In the genomic region with DNA sequence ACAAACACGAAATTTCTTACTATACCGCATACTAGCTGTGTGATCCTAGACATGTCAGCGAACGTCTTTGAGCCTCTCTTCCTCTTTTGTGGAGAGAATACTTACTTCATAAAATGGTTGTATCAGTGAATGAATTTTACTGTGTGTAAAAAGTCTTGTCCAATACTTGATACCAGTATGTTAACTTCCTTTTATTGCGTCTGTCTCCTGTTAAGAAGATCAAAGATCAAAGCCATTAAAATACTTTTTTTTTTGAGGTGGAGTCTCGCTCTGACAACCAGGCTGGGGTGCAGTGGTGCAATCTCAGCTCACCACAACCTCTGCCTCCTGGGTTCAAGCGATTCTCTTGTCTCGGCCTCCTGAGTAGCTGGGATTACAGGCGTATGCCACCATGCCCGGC, we compare ENCODE assay signal across 31 cellular contexts. TPM values are rescaled to one million over a fixed set of nuclear protein-coding genes. Genes with fewer than 3 reads are reported as not detected.
"Had no signal": no experiment of that assay in that cellular context is flagged by ENCODE, and none has a peak within 500 bp of the region (broad histone marks: within the 10 kb centered on the region; RNA-seq: fewer than 3 reads in every experiment).

No MANE protein-coding gene starts in this region.

- ATAC-seq: left lobe of liver; naive thymus-derived CD4-positive, alpha-beta T cell; sciatic nerve; stimulated activated memory B cell treated with anti-CD40 and anti-IgM and Interleukin-4, amounts not matched to agents 10 μg/mL and 1 μg/mL and 100 μg/mL, for 72 hours had no signal

- H3K36me3 ChIP-seq: prostate gland, uterus had no signal

- FAIRE-seq: colon, endothelial cell of umbilical vein had no signal

- H3K4me1 Mint-ChIP-seq: immature natural killer cell; mesothelial cell of epicardium; naive thymus-derived CD4-positive, alpha-beta T cell; nephron; neural progenitor cell; stimulated activated memory B cell treated with anti-CD40 and anti-IgM and Interleukin-4, amounts not matched to agents 10 μg/mL and 1 μg/mL and 100 μg/mL, for 72 hours had no signal

- H2AFZ ChIP-seq: neural progenitor cell, parathyroid adenoma had no signal

- H3K27ac ChIP-seq: esophagus squamous epithelium, neural progenitor cell, parathyroid adenoma, prostate gland, right atrium auricular region, thoracic aorta, tibial nerve, upper lobe of left lung, uterus had no signal

- H3K9me3 ChIP-seq: esophagus squamous epithelium, prostate gland, right atrium auricular region, thoracic aorta, tibial nerve, upper lobe of left lung, uterus had no signal

- H3K27me3 ChIP-seq: esophagus squamous epithelium, neural progenitor cell, right atrium auricular region, tibial nerve, upper lobe of left lung, uterus had no signal

- H3K27ac Mint-ChIP-seq: dendritic cell treated with granulocyte-macrophage colony-stimulating factor and Interleukin-4, amounts not matched to agents 40 ng/mL and 50 ng/mL, for 4 days; mesothelial cell of epicardium; naive thymus-derived CD4-positive, alpha-beta T cell; nephron; neural progenitor cell; stimulated activated memory B cell treated with anti-CD40 and anti-IgM and Interleukin-4, amounts not matched to agents 10 μg/mL and 1 μg/mL and 100 μg/mL, for 72 hours; stimulated activated naive CD8-positive, alpha-beta T cell treated with anti-CD3 and anti-CD28 coated beads, Interleukin-15, Interleukin-2, amounts not matched to agents 100 ng/mL and 50 ng/mL, for 24 hours had no signal

- H3K4me1 ChIP-seq: esophagus squamous epithelium, neural progenitor cell, parathyroid adenoma, prostate gland, right atrium auricular region, upper lobe of left lung, uterus had no signal

- H3K79me2 ChIP-seq: parathyroid adenoma had no signal

- H3K4me2 ChIP-seq: neural progenitor cell had no signal

- H3K9ac ChIP-seq: neural progenitor cell, parathyroid adenoma had no signal

- H3K27me3 Mint-ChIP-seq: dendritic cell treated with granulocyte-macrophage colony-stimulating factor and Interleukin-4, amounts not matched to agents 40 ng/mL and 50 ng/mL, for 4 days; naive thymus-derived CD4-positive, alpha-beta T cell; stimulated activated memory B cell treated with anti-CD40 and anti-IgM and Interleukin-4, amounts not matched to agents 10 μg/mL and 1 μg/mL and 100 μg/mL, for 72 hours; stimulated activated naive CD8-positive, alpha-beta T cell treated with anti-CD3 and anti-CD28 coated beads, Interleukin-15, Interleukin-2, amounts not matched to agents 100 ng/mL and 50 ng/mL, for 24 hours had no signal

- DNase-seq: effector memory CD4-positive, alpha-beta T cell; erythroblast; esophagus squamous epithelium; foreskin melanocyte; glutamatergic neuron; hypothalamus; immature natural killer cell; islet precursor cell; kidney glomerular epithelial cell; mesenchymal stem cell; naive thymus-derived CD4-positive, alpha-beta T cell; stimulated activated CD4-positive, alpha-beta T cell treated with anti-CD3 and anti-CD28 coated beads, Interleukin-2, amount 100 ng/mL, for 24 hours; stimulated activated CD4-positive, alpha-beta T cell treated with anti-CD3 and anti-CD28 coated beads, Interleukin-4, amount 100 ng/mL, for 24 hours; upper lobe of left lung; uterus had no signal

- H3K9me3 Mint-ChIP-seq: dendritic cell treated with granulocyte-macrophage colony-stimulating factor and Interleukin-4, amounts not matched to agents 40 ng/mL and 50 ng/mL, for 4 days; immature natural killer cell; mesothelial cell of epicardium; naive thymus-derived CD4-positive, alpha-beta T cell; nephron; neural progenitor cell; stimulated activated memory B cell treated with anti-CD40 and anti-IgM and Interleukin-4, amounts not matched to agents 10 μg/mL and 1 μg/mL and 100 μg/mL, for 72 hours; stimulated activated naive CD8-positive, alpha-beta T cell treated with anti-CD3 and anti-CD28 coated beads, Interleukin-15, Interleukin-2, amounts not matched to agents 100 ng/mL and 50 ng/mL, for 24 hours had no signal

- H3K4me3 Mint-ChIP-seq: dendritic cell treated with granulocyte-macrophage colony-stimulating factor and Interleukin-4, amounts not matched to agents 40 ng/mL and 50 ng/mL, for 4 days; immature natural killer cell; mesothelial cell of epicardium; naive thymus-derived CD4-positive, alpha-beta T cell; nephron; neural progenitor cell; stimulated activated memory B cell treated with anti-CD40 and anti-IgM and Interleukin-4, amounts not matched to agents 10 μg/mL and 1 μg/mL and 100 μg/mL, for 72 hours; stimulated activated naive CD8-positive, alpha-beta T cell treated with anti-CD3 and anti-CD28 coated beads, Interleukin-15, Interleukin-2, amounts not matched to agents 100 ng/mL and 50 ng/mL, for 24 hours had no signal

- H3K4me3 ChIP-seq: esophagus squamous epithelium, lung, neural progenitor cell, prostate gland, right atrium auricular region, thoracic aorta, tibial nerve, upper lobe of left lung, uterus had no signal

RNA-seq across cellular contexts. Expression of a gene that starts 39.7 kb away (rescaled TPM):
- polyA plus RNA-seq: immature natural killer cell had no signal
